9 cellular contexts compared by ENCODE assay signal in genomic region chr11:67082071-67082791, GRCh38. TPM values are rescaled to one million over a fixed set of nuclear protein-coding genes. Genes with fewer than 3 reads are reported as not detected.
DNase-seq lines count a peak whose midpoint lies in the region; TF ChIP-seq lines count a peak whose summit lies in the region.
"Had no signal": no experiment of that assay in that cellular context is flagged by ENCODE, and none has a peak within 500 bp of the region (broad histone marks: within the 10 kb centered on the region; RNA-seq: fewer than 3 reads in every experiment).

No MANE protein-coding gene starts in this region.

- no peak overlapping the region for H3K9ac ChIP-seq in endodermal cell (ENCODE audit: extremely low read depth, low read length, poor library complexity, severe bottlenecking)

- no peak overlapping the region for H3K27ac Mint-ChIP-seq in endodermal cell
- no peak overlapping the region for H3K27ac Mint-ChIP-seq in activated T-helper 1 cell treated with anti-CD3 and anti-CD28 coated beads, Interleukin-12 subunit alpha, Interleukin-12 subunit beta, Interleukin-2, Interleukin-4 antibody, amounts not matched to agents 30 ng/mL and 10 ng/mL and 1 ng/mL, durations not matched to agents 14 hours and 24 hours and 36 hours
- H3K27ac Mint-ChIP-seq: nephron had no signal

- H3K4me2 ChIP-seq in osteoblast (ENCODE audit: insufficient read depth, low read length): peak overlapping the region; percentile 71

- intact Hi-C loops in activated T-helper 1 cell treated with anti-CD3 and anti-CD28 coated beads, Interleukin-12 subunit alpha, Interleukin-12 subunit beta, Interleukin-2, Interleukin-4 antibody, amounts not matched to agents 30 ng/mL and 10 ng/mL and 1 ng/mL, durations not matched to agents 14 hours and 24 hours and 36 hours (cut with micrococcal nuclease): no loop called here

- peaks cover 2% of the 10 kb centered on the region for H3K27me3 Mint-ChIP-seq in endodermal cell (ENCODE audit: insufficient read depth)
- no peaks in the 10 kb centered on the region for H3K27me3 Mint-ChIP-seq in activated T-helper 1 cell treated with anti-CD3 and anti-CD28 coated beads, Interleukin-12 subunit alpha, Interleukin-12 subunit beta, Interleukin-2, Interleukin-4 antibody, amounts not matched to agents 30 ng/mL and 10 ng/mL and 1 ng/mL, durations not matched to agents 14 hours and 24 hours and 36 hours (ENCODE audit: insufficient read depth)

- H3K4me1 ChIP-seq in endodermal cell (ENCODE audit: control insufficient read depth, insufficient read depth, low read length): no peaks in the 10 kb centered on the region
- peaks cover 16% of the 10 kb centered on the region for H3K4me1 ChIP-seq in osteoblast (ENCODE audit: insufficient read depth, low read length)

- no peaks in the 10 kb centered on the region for H3K79me2 ChIP-seq in osteoblast (ENCODE audit: insufficient read depth, low read length)

- 56 to 57% methylated on average over 14 to 20 of the region's 20 CpGs for WGBS in endodermal cell (ENCODE audit: insufficient coverage in 1 of 2, insufficient read length in 1 of 2), 2 experiments

- H3K9me3 Mint-ChIP-seq in endodermal cell: no peaks in the 10 kb centered on the region
- H3K9me3 Mint-ChIP-seq in activated T-helper 1 cell treated with anti-CD3 and anti-CD28 coated beads, Interleukin-12 subunit alpha, Interleukin-12 subunit beta, Interleukin-2, Interleukin-4 antibody, amounts not matched to agents 30 ng/mL and 10 ng/mL and 1 ng/mL, durations not matched to agents 14 hours and 24 hours and 36 hours: no peaks in the 10 kb centered on the region
- H3K9me3 Mint-ChIP-seq: nephron had no signal

- no peaks in the 10 kb centered on the region for H4K20me1 ChIP-seq in osteoblast (ENCODE audit: insufficient read depth, low read length)

- no peak overlapping the region for H3K4me3 ChIP-seq in endodermal cell (ENCODE audit: low read length)
- peak overlapping the region; percentile 37 for H3K4me3 ChIP-seq in osteoblast (ENCODE audit: insufficient read depth, low read length)

- TF ChIP-seq CTCF in GM12874 (IDR thresholded peaks at IDR 0.05; ENCODE audit: insufficient read depth, low read depth, low read length) (peak; percentile 16; the same call in 1 of the 2 replicates), endodermal cell (conservative IDR thresholded peaks at IDR 0.05) (no peak), osteoblast (IDR thresholded peaks at IDR 0.05; ENCODE audit: extremely low read depth, low read depth, low read length) (no peak)

- H3K27ac ChIP-seq in endodermal cell (ENCODE audit: low read depth, low read length): no peak overlapping the region
- no peak overlapping the region for H3K27ac ChIP-seq in osteoblast (ENCODE audit: low read depth, low read length)

- peaks cover 8% of the 10 kb centered on the region for H3K4me1 Mint-ChIP-seq in endodermal cell
- peaks cover 13% of the 10 kb centered on the region for H3K4me1 Mint-ChIP-seq in activated T-helper 1 cell treated with anti-CD3 and anti-CD28 coated beads, Interleukin-12 subunit alpha, Interleukin-12 subunit beta, Interleukin-2, Interleukin-4 antibody, amounts not matched to agents 30 ng/mL and 10 ng/mL and 1 ng/mL, durations not matched to agents 14 hours and 24 hours and 36 hours (ENCODE audit: low read depth)

- peak overlapping the region; percentile 30 for H3K4me3 Mint-ChIP-seq in endodermal cell
- H3K4me3 Mint-ChIP-seq in activated T-helper 1 cell treated with anti-CD3 and anti-CD28 coated beads, Interleukin-12 subunit alpha, Interleukin-12 subunit beta, Interleukin-2, Interleukin-4 antibody, amounts not matched to agents 30 ng/mL and 10 ng/mL and 1 ng/mL, durations not matched to agents 14 hours and 24 hours and 36 hours: no peak overlapping the region

- no peaks in the 10 kb centered on the region for H3K36me3 Mint-ChIP-seq in endodermal cell (ENCODE audit: low read depth)
- H3K36me3 Mint-ChIP-seq in activated T-helper 1 cell treated with anti-CD3 and anti-CD28 coated beads, Interleukin-12 subunit alpha, Interleukin-12 subunit beta, Interleukin-2, Interleukin-4 antibody, amounts not matched to agents 30 ng/mL and 10 ng/mL and 1 ng/mL, durations not matched to agents 14 hours and 24 hours and 36 hours (ENCODE audit: low read depth): no peaks in the 10 kb centered on the region

- no peaks in the 10 kb centered on the region for H3K9me3 ChIP-seq in endodermal cell (ENCODE audit: control insufficient read depth, low read length)
- H3K9me3 ChIP-seq in osteoblast (ENCODE audit: low read depth, low read length): no peaks in the 10 kb centered on the region

- peak; percentile 63 for DNase-seq in OCI-M1 (lab: John Stamatoyannopoulos, UW)
- DNase-seq in endodermal cell: peak; percentile 86
- DNase-seq in osteoblast (ENCODE audit: insufficient read length, low spot score, missing footprints): peak; percentile 39
- no peak for DNase-seq in NCI-H748 (lab: John Stamatoyannopoulos, UW; ENCODE audit: unreplicated experiment)
- DNase-seq in T-helper 9 cell: no peak
- DNase-seq in NCI-H345 treated with DMSO at 0.1 percent for 48 hours (lab: John Stamatoyannopoulos, UW; ENCODE audit: unreplicated experiment): no peak
- DNase-seq in activated T-helper 1 cell treated with anti-CD3 and anti-CD28 coated beads, Interleukin-12 subunit alpha, Interleukin-12 subunit beta, Interleukin-2, Interleukin-4 antibody, amounts not matched to agents 30 ng/mL and 10 ng/mL and 1 ng/mL, durations not matched to agents 14 hours and 24 hours and 36 hours (ENCODE audit: low spot score): no peak

- H3K27me3 ChIP-seq in endodermal cell (ENCODE audit: control insufficient read depth, insufficient read depth, low read length, poor library complexity, severe bottlenecking) (no peaks in the 10 kb centered on the region), osteoblast (ENCODE audit: insufficient read depth, low read length) (no peaks in the 10 kb centered on the region)

- H3K36me3 ChIP-seq in endodermal cell (ENCODE audit: control insufficient read depth, insufficient read depth, low read length): no peaks in the 10 kb centered on the region
- no peaks in the 10 kb centered on the region for H3K36me3 ChIP-seq in osteoblast (ENCODE audit: insufficient read depth, low read length)

- peak overlapping the region; percentile 62 for H2AFZ ChIP-seq in osteoblast (ENCODE audit: low read length)

RNA-seq across cellular contexts. Expression of gene RHOD, which starts 25.6 kb away (rescaled TPM):
- total RNA-seq in endodermal cell: 10 to 100 TPM; 17.1 to 18.1 TPM
- 7.7 TPM for polyA plus RNA-seq in endodermal cell (2013, experiment 1 of 2)
- 7.7 TPM for polyA plus RNA-seq in endodermal cell (2013, experiment 2 of 2)
- 26.8 and 27.5 TPM in 2 replicates for total RNA-seq in osteoblast
- 0.39 and 0.44 TPM in 2 replicates for total RNA-seq in activated T-helper 1 cell treated with anti-CD3 and anti-CD28 coated beads, Interleukin-12 subunit alpha, Interleukin-12 subunit beta, Interleukin-2, Interleukin-4 antibody, amounts not matched to agents 30 ng/mL and 10 ng/mL and 1 ng/mL, durations not matched to agents 14 hours and 24 hours and 36 hours

RNA-seq across cellular contexts. Expression of gene KDM2A, which starts 36.8 kb away (rescaled TPM):
- total RNA-seq in endodermal cell (10 to 100 TPM; 59.4 to 75.4 TPM), osteoblast (62.5 and 65.9 TPM in 2 replicates)
- 36.5 TPM for polyA plus RNA-seq in endodermal cell (2013, experiment 1 of 2)
- 34.6 TPM for polyA plus RNA-seq in endodermal cell (2013, experiment 2 of 2)
- 114 and 119 TPM in 2 replicates for total RNA-seq in activated T-helper 1 cell treated with anti-CD3 and anti-CD28 coated beads, Interleukin-12 subunit alpha, Interleukin-12 subunit beta, Interleukin-2, Interleukin-4 antibody, amounts not matched to agents 30 ng/mL and 10 ng/mL and 1 ng/mL, durations not matched to agents 14 hours and 24 hours and 36 hours

RNA-seq across cellular contexts. Expression of gene SYT12, which starts 59.3 kb away (rescaled TPM):
- total RNA-seq in endodermal cell (1 to 10 TPM in 1 of 2 donors, under 1 TPM in 1; 0.91 to 1.1 TPM), osteoblast (4.0 and 4.1 TPM in 2 replicates)
- polyA plus RNA-seq in endodermal cell (2013, experiment 1 of 2): 0.39 TPM
- polyA plus RNA-seq in endodermal cell (2013, experiment 2 of 2): 0.33 TPM
- not detected in 2 replicates for total RNA-seq in activated T-helper 1 cell treated with anti-CD3 and anti-CD28 coated beads, Interleukin-12 subunit alpha, Interleukin-12 subunit beta, Interleukin-2, Interleukin-4 antibody, amounts not matched to agents 30 ng/mL and 10 ng/mL and 1 ng/mL, durations not matched to agents 14 hours and 24 hours and 36 hours

Comparison
In these comparisons a context has a peak if more than half of its experiments do, and no peak if none do; other contexts are left out.
1. DNase-seq: peak in OCI-M1 (single experiment), endodermal cell (single experiment) and osteoblast (single experiment); none in NCI-H748 (single experiment), T-helper 9 cell (single experiment), NCI-H345 treated with DMSO at 0.1 percent for 48 hours (single experiment) and activated T-helper 1 cell treated with anti-CD3 and anti-CD28 coated beads, Interleukin-12 subunit alpha, Interleukin-12 subunit beta, Interleukin-2, Interleukin-4 antibody, amounts not matched to agents 30 ng/mL and 10 ng/mL and 1 ng/mL, durations not matched to agents 14 hours and 24 hours and 36 hours (single experiment).
2. RNA of gene RHOD, which starts 25.6 kb away (total RNA-seq): 26.8 to 27.5 TPM in osteoblast and 17.1 to 18.1 TPM in endodermal cell; 0.39 to 0.44 TPM in activated T-helper 1 cell treated with anti-CD3 and anti-CD28 coated beads, Interleukin-12 subunit alpha, Interleukin-12 subunit beta, Interleukin-2, Interleukin-4 antibody, amounts not matched to agents 30 ng/mL and 10 ng/mL and 1 ng/mL, durations not matched to agents 14 hours and 24 hours and 36 hours; every median in the first group is over 10 times any median in the second.